In the genomic region with DNA sequence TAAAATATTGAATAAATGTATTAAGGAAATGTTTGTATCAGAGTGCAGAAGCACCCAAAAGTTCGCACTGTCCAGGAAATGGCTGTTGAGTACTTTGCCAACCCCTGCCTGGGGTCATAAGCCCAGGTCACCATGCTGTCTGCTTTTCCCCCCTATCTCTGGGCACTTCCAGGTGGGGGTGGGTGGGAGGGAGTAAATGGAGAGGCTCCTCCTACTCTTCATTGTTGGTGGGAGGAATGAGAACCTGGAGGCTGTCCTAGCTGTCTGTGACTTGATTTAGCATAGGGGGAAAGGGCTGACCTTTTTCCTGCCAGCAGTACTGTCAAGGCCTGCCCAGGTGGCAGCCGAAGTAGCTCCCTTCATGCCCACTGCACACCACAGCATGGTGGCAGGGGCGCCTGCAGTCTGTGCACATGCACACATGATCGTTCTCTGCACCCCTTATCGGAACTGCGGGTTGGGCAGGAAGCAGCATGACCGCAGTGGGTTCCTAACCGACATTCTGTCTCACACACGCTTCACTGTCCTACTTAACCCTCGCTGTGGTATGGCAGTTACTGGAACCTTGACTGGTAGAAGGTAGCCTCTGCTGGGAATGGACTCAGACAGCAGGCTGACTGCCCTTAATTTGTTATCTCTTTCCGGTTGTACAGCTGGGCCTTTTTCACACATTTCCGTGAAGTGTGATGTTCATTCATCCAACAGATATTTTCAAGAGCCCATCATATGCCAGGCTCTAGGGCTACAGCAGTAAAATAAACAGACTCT, we compare ENCODE assay signal across 1 cellular context.
TF ChIP-seq lines count a peak whose summit lies in the region.

No MANE protein-coding gene starts in this region.

TF ChIP-seq in K562, 482 proteins besides CTCF, POLR2A, EP300 and RAD21 (continued from another document and continues in another):
- TF ChIP-seq, protein P1, sequence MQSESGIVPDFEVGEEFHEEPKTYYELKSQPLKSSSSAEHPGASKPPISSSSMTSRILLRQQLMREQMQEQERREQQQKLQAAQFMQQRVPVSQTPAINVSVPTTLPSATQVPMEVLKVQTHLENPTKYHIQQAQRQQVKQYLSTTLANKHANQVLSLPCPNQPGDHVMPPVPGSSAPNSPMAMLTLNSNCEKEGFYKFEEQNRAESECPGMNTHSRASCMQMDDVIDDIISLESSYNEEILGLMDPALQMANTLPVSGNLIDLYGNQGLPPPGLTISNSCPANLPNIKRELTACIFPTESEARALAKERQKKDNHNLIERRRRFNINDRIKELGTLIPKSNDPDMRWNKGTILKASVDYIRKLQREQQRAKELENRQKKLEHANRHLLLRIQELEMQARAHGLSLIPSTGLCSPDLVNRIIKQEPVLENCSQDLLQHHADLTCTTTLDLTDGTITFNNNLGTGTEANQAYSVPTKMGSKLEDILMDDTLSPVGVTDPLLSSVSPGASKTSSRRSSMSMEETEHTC (IDR thresholded peaks at IDR 0.05): peak; percentile 81; the same call in 1 of the 2 replicates
- TF ChIP-seq HOXB6 (CRISPR knock-in tag; IDR thresholded peaks at IDR 0.05; ENCODE audit: borderline replicate concordance): no peak
- peak; percentile 98; the same call in 1 of the 2 replicates for TF ChIP-seq RNF2 (IDR thresholded peaks at IDR 0.05)
- TF ChIP-seq TAF15 (IDR thresholded peaks at IDR 0.05; ENCODE audit: low read depth, low read length): no peak
- TF ChIP-seq, protein P2, sequence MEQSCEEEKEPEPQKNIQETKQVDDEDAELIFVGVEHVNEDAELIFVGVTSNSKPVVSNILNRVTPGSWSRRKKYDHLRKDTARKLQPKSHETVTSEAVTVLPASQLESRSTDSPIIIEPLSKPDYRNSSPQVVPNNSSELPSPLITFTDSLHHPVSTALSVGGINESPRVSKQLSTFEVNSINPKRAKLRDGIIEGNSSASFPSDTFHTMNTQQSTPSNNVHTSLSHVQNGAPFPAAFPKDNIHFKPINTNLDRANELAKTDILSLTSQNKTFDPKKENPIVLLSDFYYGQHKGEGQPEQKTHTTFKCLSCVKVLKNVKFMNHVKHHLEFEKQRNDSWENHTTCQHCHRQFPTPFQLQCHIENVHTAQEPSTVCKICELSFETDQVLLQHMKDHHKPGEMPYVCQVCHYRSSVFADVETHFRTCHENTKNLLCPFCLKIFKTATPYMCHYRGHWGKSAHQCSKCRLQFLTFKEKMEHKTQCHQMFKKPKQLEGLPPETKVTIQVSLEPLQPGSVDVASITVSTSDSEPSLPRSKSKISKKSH (CRISPR knock-in tag; IDR thresholded peaks at IDR 0.05): no peak
- no peak for TF ChIP-seq PHB (CRISPR knock-in tag; IDR thresholded peaks at IDR 0.05)
- no peak for TF ChIP-seq ARHGAP35 (IDR thresholded peaks at IDR 0.05; ENCODE audit: partially characterized antibody)
- TF ChIP-seq ZKSCAN8 (CRISPR knock-in tag; IDR thresholded peaks at IDR 0.05): no peak
- TF ChIP-seq STAT5B (CRISPR knock-in tag; IDR thresholded peaks at IDR 0.05): no peak
- TF ChIP-seq TARDBP (IDR thresholded peaks at IDR 0.05): no peak
- no peak for TF ChIP-seq WHSC1 (IDR thresholded peaks at IDR 0.05; ENCODE audit: low read length)
- TF ChIP-seq ATF1 (CRISPR knock-in tag; IDR thresholded peaks at IDR 0.05): no peak
- TF ChIP-seq ATF1 (tag; IDR thresholded peaks at IDR 0.05): peak; percentile 40; the same call in 1 of the 2 replicates
- TF ChIP-seq, protein P3, sequence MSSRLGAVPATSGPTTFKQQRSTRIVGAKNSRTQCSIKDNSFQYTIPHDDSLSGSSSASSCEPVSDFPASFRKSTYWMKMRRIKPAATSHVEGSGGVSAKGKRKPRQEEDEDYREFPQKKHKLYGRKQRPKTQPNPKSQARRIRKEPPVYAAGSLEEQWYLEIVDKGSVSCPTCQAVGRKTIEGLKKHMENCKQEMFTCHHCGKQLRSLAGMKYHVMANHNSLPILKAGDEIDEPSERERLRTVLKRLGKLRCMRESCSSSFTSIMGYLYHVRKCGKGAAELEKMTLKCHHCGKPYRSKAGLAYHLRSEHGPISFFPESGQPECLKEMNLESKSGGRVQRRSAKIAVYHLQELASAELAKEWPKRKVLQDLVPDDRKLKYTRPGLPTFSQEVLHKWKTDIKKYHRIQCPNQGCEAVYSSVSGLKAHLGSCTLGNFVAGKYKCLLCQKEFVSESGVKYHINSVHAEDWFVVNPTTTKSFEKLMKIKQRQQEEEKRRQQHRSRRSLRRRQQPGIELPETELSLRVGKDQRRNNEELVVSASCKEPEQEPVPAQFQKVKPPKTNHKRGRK (tag; IDR thresholded peaks at IDR 0.05): no peak
- TF ChIP-seq ZNF408 (CRISPR knock-in tag; IDR thresholded peaks at IDR 0.05; ENCODE audit: low read depth): no peak
- peak; percentile 63 for TF ChIP-seq SOX6 (IDR thresholded peaks at IDR 0.05)
- no peak; the same call in 1 of the 2 replicates for TF ChIP-seq GATAD2B (IDR thresholded peaks at IDR 0.05; ENCODE audit: borderline replicate concordance)
- TF ChIP-seq MCM5 (IDR thresholded peaks at IDR 0.05; ENCODE audit: low read depth): no peak
- TF ChIP-seq, protein P4, sequence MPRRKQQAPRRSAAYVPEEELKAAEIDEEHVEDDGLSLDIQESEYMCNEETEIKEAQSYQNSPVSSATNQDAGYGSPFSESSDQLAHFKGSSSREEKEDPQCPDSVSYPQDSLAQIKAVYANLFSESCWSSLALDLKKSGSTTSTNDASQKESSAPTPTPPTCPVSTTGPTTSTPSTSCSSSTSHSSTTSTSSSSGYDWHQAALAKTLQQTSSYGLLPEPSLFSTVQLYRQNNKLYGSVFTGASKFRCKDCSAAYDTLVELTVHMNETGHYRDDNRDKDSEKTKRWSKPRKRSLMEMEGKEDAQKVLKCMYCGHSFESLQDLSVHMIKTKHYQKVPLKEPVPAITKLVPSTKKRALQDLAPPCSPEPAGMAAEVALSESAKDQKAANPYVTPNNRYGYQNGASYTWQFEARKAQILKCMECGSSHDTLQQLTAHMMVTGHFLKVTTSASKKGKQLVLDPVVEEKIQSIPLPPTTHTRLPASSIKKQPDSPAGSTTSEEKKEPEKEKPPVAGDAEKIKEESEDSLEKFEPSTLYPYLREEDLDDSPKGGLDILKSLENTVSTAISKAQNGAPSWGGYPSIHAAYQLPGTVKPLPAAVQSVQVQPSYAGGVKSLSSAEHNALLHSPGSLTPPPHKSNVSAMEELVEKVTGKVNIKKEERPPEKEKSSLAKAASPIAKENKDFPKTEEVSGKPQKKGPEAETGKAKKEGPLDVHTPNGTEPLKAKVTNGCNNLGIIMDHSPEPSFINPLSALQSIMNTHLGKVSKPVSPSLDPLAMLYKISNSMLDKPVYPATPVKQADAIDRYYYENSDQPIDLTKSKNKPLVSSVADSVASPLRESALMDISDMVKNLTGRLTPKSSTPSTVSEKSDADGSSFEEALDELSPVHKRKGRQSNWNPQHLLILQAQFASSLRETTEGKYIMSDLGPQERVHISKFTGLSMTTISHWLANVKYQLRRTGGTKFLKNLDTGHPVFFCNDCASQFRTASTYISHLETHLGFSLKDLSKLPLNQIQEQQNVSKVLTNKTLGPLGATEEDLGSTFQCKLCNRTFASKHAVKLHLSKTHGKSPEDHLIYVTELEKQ (CRISPR knock-in tag; IDR thresholded peaks at IDR 0.05): peak; percentile 11; the same call in 1 of the 2 replicates
- TF ChIP-seq ZNF134 (CRISPR knock-in tag; conservative IDR thresholded peaks at IDR 0.05): peak; percentile 45; the same call in 1 of the 2 replicates
- TF ChIP-seq NR2C1 (IDR thresholded peaks at IDR 0.05): no peak
- TF ChIP-seq NR2C1 (tag; IDR thresholded peaks at IDR 0.05): peak; percentile 48; the same call in 1 of the 2 replicates
- TF ChIP-seq TAL1 (IDR thresholded peaks at IDR 0.05): no peak
- 0 out of 2 replicates have a peak, but pooled peaks have one; percentile 6 for TF ChIP-seq CBFA2T2 (conservative IDR thresholded peaks at IDR 0.05)
- no peak for TF ChIP-seq C11orf30 (IDR thresholded peaks at IDR 0.05; ENCODE audit: low read depth)
- no peak for TF ChIP-seq PTTG1 (tag; IDR thresholded peaks at IDR 0.05; ENCODE audit: low read depth)
- peak in 1 of 2 experiments; percentile 36; a peak in 1 of 3 replicates for TF ChIP-seq CBX3 (IDR thresholded peaks at IDR 0.05; ENCODE audit: borderline replicate concordance in 1 of 2, low read length in 2 of 2)
- TF ChIP-seq, protein P5, sequence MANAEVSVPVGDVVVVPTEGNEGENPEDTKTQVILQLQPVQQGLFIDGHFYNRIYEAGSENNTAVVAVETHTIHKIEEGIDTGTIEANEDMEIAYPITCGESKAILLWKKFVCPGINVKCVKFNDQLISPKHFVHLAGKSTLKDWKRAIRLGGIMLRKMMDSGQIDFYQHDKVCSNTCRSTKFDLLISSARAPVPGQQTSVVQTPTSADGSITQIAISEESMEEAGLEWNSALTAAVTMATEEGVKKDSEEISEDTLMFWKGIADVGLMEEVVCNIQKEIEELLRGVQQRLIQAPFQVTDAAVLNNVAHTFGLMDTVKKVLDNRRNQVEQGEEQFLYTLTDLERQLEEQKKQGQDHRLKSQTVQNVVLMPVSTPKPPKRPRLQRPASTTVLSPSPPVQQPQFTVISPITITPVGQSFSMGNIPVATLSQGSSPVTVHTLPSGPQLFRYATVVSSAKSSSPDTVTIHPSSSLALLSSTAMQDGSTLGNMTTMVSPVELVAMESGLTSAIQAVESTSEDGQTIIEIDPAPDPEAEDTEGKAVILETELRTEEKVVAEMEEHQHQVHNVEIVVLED (CRISPR knock-in tag; IDR thresholded peaks at IDR 0.05): no peak
- TF ChIP-seq, protein P6, sequence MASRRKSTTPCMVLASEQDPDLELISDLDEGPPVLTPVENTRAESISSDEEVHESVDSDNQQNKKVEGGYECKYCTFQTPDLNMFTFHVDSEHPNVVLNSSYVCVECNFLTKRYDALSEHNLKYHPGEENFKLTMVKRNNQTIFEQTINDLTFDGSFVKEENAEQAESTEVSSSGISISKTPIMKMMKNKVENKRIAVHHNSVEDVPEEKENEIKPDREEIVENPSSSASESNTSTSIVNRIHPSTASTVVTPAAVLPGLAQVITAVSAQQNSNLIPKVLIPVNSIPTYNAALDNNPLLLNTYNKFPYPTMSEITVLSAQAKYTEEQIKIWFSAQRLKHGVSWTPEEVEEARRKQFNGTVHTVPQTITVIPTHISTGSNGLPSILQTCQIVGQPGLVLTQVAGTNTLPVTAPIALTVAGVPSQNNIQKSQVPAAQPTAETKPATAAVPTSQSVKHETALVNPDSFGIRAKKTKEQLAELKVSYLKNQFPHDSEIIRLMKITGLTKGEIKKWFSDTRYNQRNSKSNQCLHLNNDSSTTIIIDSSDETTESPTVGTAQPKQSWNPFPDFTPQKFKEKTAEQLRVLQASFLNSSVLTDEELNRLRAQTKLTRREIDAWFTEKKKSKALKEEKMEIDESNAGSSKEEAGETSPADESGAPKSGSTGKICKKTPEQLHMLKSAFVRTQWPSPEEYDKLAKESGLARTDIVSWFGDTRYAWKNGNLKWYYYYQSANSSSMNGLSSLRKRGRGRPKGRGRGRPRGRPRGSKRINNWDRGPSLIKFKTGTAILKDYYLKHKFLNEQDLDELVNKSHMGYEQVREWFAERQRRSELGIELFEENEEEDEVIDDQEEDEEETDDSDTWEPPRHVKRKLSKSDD (conservative IDR thresholded peaks at IDR 0.05; ENCODE audit: low read length): no peak
- TF ChIP-seq HLTF (IDR thresholded peaks at IDR 0.05): no peak
- TF ChIP-seq SMC3 (conservative IDR thresholded peaks at IDR 0.05; ENCODE audit: insufficient read depth, low read depth, low read length): no peak
- TF ChIP-seq PRPF4 (IDR thresholded peaks at IDR 0.05; ENCODE audit: insufficient read depth, low read depth, low read length, poor library complexity, severe bottlenecking): no peak
- no peak for TF ChIP-seq NFATC3 (IDR thresholded peaks at IDR 0.05)
- TF ChIP-seq TSC22D4 (tag; IDR thresholded peaks at IDR 0.05): no peak
- no peak for TF ChIP-seq CHCHD3 (CRISPR knock-in tag; IDR thresholded peaks at IDR 0.05)
- TF ChIP-seq RBFOX2 (IDR thresholded peaks at IDR 0.05; ENCODE audit: low read depth, low read length): peak; percentile 47; the same call in 1 of the 2 replicates
- no peak for TF ChIP-seq FOS (IDR thresholded peaks at IDR 0.05; ENCODE audit: extremely low read depth, insufficient read length)
- TF ChIP-seq ZFPM2 (CRISPR knock-in tag; IDR thresholded peaks at IDR 0.05): no peak
- TF ChIP-seq SMAD2 (IDR thresholded peaks at IDR 0.05; ENCODE audit: low read depth, low read length): no peak
- TF ChIP-seq KHSRP (IDR thresholded peaks at IDR 0.05): no peak
- TF ChIP-seq, protein P7, sequence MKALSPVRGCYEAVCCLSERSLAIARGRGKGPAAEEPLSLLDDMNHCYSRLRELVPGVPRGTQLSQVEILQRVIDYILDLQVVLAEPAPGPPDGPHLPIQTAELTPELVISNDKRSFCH (CRISPR knock-in tag; IDR thresholded peaks at IDR 0.05): no peak
- TF ChIP-seq, protein P7 (tag; IDR thresholded peaks at IDR 0.05): peak; percentile 90
- no peak for TF ChIP-seq ZKSCAN1 (IDR thresholded peaks at IDR 0.05; ENCODE audit: low read depth, low read length)
- no peak for TF ChIP-seq ZNF586 (CRISPR knock-in tag; conservative IDR thresholded peaks at IDR 0.05)
- TF ChIP-seq ARID2 (IDR thresholded peaks at IDR 0.05): no peak
- TF ChIP-seq ZFX (CRISPR knock-in tag; IDR thresholded peaks at IDR 0.05): no peak; the same call in 1 of the 2 replicates
- TF ChIP-seq, protein P8, sequence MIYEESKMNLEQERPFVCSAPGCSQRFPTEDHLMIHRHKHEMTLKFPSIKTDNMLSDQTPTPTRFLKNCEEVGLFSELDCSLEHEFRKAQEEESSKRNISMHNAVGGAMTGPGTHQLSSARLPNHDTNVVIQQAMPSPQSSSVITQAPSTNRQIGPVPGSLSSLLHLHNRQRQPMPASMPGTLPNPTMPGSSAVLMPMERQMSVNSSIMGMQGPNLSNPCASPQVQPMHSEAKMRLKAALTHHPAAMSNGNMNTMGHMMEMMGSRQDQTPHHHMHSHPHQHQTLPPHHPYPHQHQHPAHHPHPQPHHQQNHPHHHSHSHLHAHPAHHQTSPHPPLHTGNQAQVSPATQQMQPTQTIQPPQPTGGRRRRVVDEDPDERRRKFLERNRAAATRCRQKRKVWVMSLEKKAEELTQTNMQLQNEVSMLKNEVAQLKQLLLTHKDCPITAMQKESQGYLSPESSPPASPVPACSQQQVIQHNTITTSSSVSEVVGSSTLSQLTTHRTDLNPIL (CRISPR knock-in tag; IDR thresholded peaks at IDR 0.05): no peak
- TF ChIP-seq BDP1 (IDR thresholded peaks at IDR 0.05; ENCODE audit: insufficient read depth, insufficient read length): no peak
- TF ChIP-seq ZNF717 (CRISPR knock-in tag; IDR thresholded peaks at IDR 0.05): no peak
- TF ChIP-seq SAP30 (IDR thresholded peaks at IDR 0.05; ENCODE audit: borderline replicate concordance, insufficient read depth, low read depth, low read length, poor library complexity, severe bottlenecking): no peak
- TF ChIP-seq RFX5 (IDR thresholded peaks at IDR 0.05; ENCODE audit: low read depth, low read length): no peak
- TF ChIP-seq, protein P9, sequence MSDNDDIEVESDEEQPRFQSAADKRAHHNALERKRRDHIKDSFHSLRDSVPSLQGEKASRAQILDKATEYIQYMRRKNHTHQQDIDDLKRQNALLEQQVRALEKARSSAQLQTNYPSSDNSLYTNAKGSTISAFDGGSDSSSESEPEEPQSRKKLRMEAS (CRISPR knock-in tag; IDR thresholded peaks at IDR 0.05): peak; percentile 92
- no peak for TF ChIP-seq ZSCAN29 (IDR thresholded peaks at IDR 0.05)
